ENCODE assay signal across 27 cellular contexts in the genomic region with DNA sequence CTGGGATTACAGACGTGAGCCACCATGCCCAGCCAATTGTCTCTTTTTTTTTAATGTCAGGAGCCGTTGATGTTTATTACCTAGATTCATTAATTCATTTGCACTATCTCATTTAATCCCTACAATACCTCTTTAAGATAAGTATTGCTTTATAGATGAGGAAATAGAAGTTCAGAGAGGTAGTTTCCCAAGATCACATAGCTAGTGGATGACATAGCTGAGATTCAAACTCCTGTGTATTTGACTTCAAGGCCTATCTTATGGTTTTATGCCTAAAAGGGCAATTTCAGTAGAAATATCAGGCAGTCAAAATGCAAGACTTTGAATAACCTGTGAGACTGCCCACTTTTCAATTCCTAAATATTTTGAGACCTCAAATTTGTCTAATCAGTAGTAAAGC.
"Had no signal": no experiment of that assay in that cellular context is flagged by ENCODE, and none has a peak within 500 bp of the region (broad histone marks: within the 10 kb centered on the region; RNA-seq: fewer than 3 reads in every experiment).

No MANE protein-coding gene starts in this region.

- ATAC-seq: psoas muscle; right cardiac atrium; right lobe of liver; stimulated activated effector memory CD8-positive, alpha-beta T cell treated with anti-CD3 and anti-CD28 coated beads, Interleukin-12 subunit alpha, Interleukin-12 subunit beta, amount 100 ng/mL, for 72 hours; stimulated activated naive B cell treated with anti-CD40 and anti-IgM and Interleukin-4, amounts not matched to agents 10 μg/mL and 1 μg/mL and 100 μg/mL, for 72 hours had no signal

- H3K4me1 ChIP-seq: neural progenitor cell, parathyroid adenoma, psoas muscle, right lobe of liver, sigmoid colon, stomach, tibial nerve, upper lobe of left lung, vagina had no signal

- H3K36me3 ChIP-seq: ovary had no signal

- H3K27me3 ChIP-seq: neural progenitor cell, ovary, right lobe of liver, sigmoid colon, stomach, thyroid gland, tibial nerve, upper lobe of left lung, vagina had no signal

- H3K27ac ChIP-seq: neural progenitor cell, ovary, parathyroid adenoma, psoas muscle, right lobe of liver, sigmoid colon, stomach, thoracic aorta, thyroid gland, tibial nerve, upper lobe of left lung, vagina had no signal

- H3K27ac Mint-ChIP-seq: nephron; neural progenitor cell; progenitor cell of endocrine pancreas; stimulated activated effector memory CD8-positive, alpha-beta T cell treated with anti-CD3 and anti-CD28 coated beads, Interleukin-12 subunit alpha, Interleukin-12 subunit beta, amount 100 ng/mL, for 72 hours; stimulated activated naive B cell treated with anti-CD40 and anti-IgM and Interleukin-4, amounts not matched to agents 10 μg/mL and 1 μg/mL and 100 μg/mL, for 72 hours; stimulated activated naive CD8-positive, alpha-beta T cell treated with anti-CD3 and anti-CD28 coated beads, Interleukin-15, Interleukin-2, amounts not matched to agents 100 ng/mL and 50 ng/mL, for 24 hours had no signal

- H3K4me3 ChIP-seq: neural progenitor cell, ovary, psoas muscle, right lobe of liver, sigmoid colon, stomach, thoracic aorta, thyroid gland, tibial nerve, upper lobe of left lung, vagina had no signal

- H3K9me3 Mint-ChIP-seq: nephron; neural progenitor cell; stimulated activated effector memory CD8-positive, alpha-beta T cell treated with anti-CD3 and anti-CD28 coated beads, Interleukin-12 subunit alpha, Interleukin-12 subunit beta, amount 100 ng/mL, for 72 hours; stimulated activated naive B cell treated with anti-CD40 and anti-IgM and Interleukin-4, amounts not matched to agents 10 μg/mL and 1 μg/mL and 100 μg/mL, for 72 hours; stimulated activated naive CD8-positive, alpha-beta T cell treated with anti-CD3 and anti-CD28 coated beads, Interleukin-15, Interleukin-2, amounts not matched to agents 100 ng/mL and 50 ng/mL, for 24 hours had no signal

- H3K4me1 Mint-ChIP-seq: nephron; neural progenitor cell; stimulated activated effector memory CD8-positive, alpha-beta T cell treated with anti-CD3 and anti-CD28 coated beads, Interleukin-12 subunit alpha, Interleukin-12 subunit beta, amount 100 ng/mL, for 72 hours; stimulated activated naive B cell treated with anti-CD40 and anti-IgM and Interleukin-4, amounts not matched to agents 10 μg/mL and 1 μg/mL and 100 μg/mL, for 72 hours had no signal

- H3K9me3 ChIP-seq: ovary, psoas muscle, right lobe of liver, sigmoid colon, stomach, thoracic aorta, thyroid gland, tibial nerve, upper lobe of left lung, vagina had no signal

- H3K4me3 Mint-ChIP-seq: nephron; neural progenitor cell; stimulated activated effector memory CD8-positive, alpha-beta T cell treated with anti-CD3 and anti-CD28 coated beads, Interleukin-12 subunit alpha, Interleukin-12 subunit beta, amount 100 ng/mL, for 72 hours; stimulated activated naive B cell treated with anti-CD40 and anti-IgM and Interleukin-4, amounts not matched to agents 10 μg/mL and 1 μg/mL and 100 μg/mL, for 72 hours; stimulated activated naive CD8-positive, alpha-beta T cell treated with anti-CD3 and anti-CD28 coated beads, Interleukin-15, Interleukin-2, amounts not matched to agents 100 ng/mL and 50 ng/mL, for 24 hours had no signal

- H3K27me3 Mint-ChIP-seq: progenitor cell of endocrine pancreas; stimulated activated naive B cell treated with anti-CD40 and anti-IgM and Interleukin-4, amounts not matched to agents 10 μg/mL and 1 μg/mL and 100 μg/mL, for 72 hours; stimulated activated naive CD8-positive, alpha-beta T cell treated with anti-CD3 and anti-CD28 coated beads, Interleukin-15, Interleukin-2, amounts not matched to agents 100 ng/mL and 50 ng/mL, for 24 hours had no signal

- DNase-seq: occipital lobe; ovary; posterior cingulate gyrus; psoas muscle; right cardiac atrium; right lobe of liver; sigmoid colon; small intestine; stimulated activated CD4-positive, alpha-beta T cell treated with anti-CD3 and anti-CD28 coated beads, Interleukin-15, amount 100 ng/mL, for 24 hours; stimulated activated CD4-positive, alpha-beta T cell treated with anti-CD3 and anti-CD28 coated beads, Interleukin-2, amount 100 ng/mL, for 24 hours; stimulated activated CD4-positive, alpha-beta T cell treated with anti-CD3 and anti-CD28 coated beads, Interleukin-2, amount 100 ng/mL, for 48 hours; stimulated activated CD4-positive, alpha-beta T cell treated with anti-CD3 and anti-CD28 coated beads, Interleukin-4, amount 100 ng/mL, for 24 hours; stimulated activated naive B cell treated with anti-CD40 and anti-IgM and Interleukin-4, amounts not matched to agents 10 μg/mL and 1 μg/mL and 100 μg/mL, for 72 hours; stimulated activated naive CD4-positive, alpha-beta T cell treated with Interleukin-2 at 50 U/mL for 16 hours; stomach; thyroid gland; trophoblast cell; upper lobe of left lung had no signal
